In the genomic region with DNA sequence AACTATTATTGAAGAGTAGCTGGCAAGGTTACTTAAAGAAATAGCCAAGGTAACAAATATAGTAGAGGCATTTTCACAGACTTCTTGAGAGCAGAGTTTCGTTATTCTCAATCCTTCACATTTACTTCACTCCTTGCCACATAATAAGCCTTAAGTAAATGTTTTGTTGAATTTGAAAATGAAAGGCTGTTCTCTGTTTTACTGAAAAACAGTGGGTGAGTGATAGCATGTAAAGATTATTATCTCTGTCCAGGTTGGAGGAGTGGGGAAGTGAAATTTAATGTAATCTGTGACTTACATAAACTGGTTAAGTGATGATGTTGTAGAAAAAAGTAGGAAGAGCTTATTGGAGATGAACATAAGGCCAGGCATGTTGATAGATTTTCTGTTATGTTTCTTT, we compare ENCODE assay signal across 22 cellular contexts.
"Had no signal": no experiment of that assay in that cellular context is flagged by ENCODE, and none has a peak within 500 bp of the region (broad histone marks: within the 10 kb centered on the region; RNA-seq: fewer than 3 reads in every experiment).

No MANE protein-coding gene starts in this region.

- DNase-seq: activated B cell treated with CpG ODN at 0.5 μM for 24 hours; activated CD4-positive, alpha-beta T cell treated with anti-CD3 and anti-CD28 coated beads, Interleukin-2, amount 10 ng/mL, durations not matched to agents 24 days and 14 days; activated CD8-positive, alpha-beta T cell treated with anti-CD3 and anti-CD28 coated beads for 36 hours; activated effector memory CD4-positive, alpha-beta T cell treated with anti-CD3 and anti-CD28 coated beads, Interleukin-2, amount 50 U/mL, for 16 hours; activated naive CD4-positive, alpha-beta T cell treated with anti-CD3 and anti-CD28 coated beads, Interleukin-2, amount 50 U/mL, for 16 hours; activated T-cell treated with anti-CD3 and anti-CD28 coated beads, Interleukin-2, amount 50 U/mL, for 1 hour; aorta; cerebellar nuclear complex; effector CD8-positive, alpha-beta T cell; hippocampal formation; islet precursor cell; left colon; lower lobe of right lung; natural killer cell; posterior cingulate gyrus; retina; stimulated activated CD8-positive, alpha-beta memory T cell treated with anti-CD3 and anti-CD28 coated beads, Interleukin-4, amount 100 ng/mL, for 48 hours; stimulated activated naive CD8-positive, alpha-beta T cell treated with anti-CD3 and anti-CD28 coated beads, Interleukin-15, Interleukin-2, amounts not matched to agents 100 U/mL and 50 U/mL, for 24 hours; substantia nigra had no signal

- H3K4me3 Mint-ChIP-seq: activated B cell treated with CpG ODN at 0.5 μM for 24 hours; activated CD4-positive, alpha-beta T cell treated with anti-CD3 and anti-CD28 coated beads, Interleukin-2, amount 10 ng/mL, durations not matched to agents 24 days and 14 days; activated CD8-positive, alpha-beta T cell treated with anti-CD3 and anti-CD28 coated beads for 36 hours; dendritic cell treated with granulocyte-macrophage colony-stimulating factor and Interleukin-4, amounts not matched to agents 40 ng/mL and 50 ng/mL, for 4 days had no signal

- H3K27ac ChIP-seq: esophagus muscularis mucosa, lower lobe of right lung had no signal

- H3K27me3 Mint-ChIP-seq: activated B cell treated with CpG ODN at 0.5 μM for 24 hours; activated CD4-positive, alpha-beta T cell treated with anti-CD3 and anti-CD28 coated beads, Interleukin-2, amount 10 ng/mL, durations not matched to agents 24 days and 14 days; activated CD8-positive, alpha-beta T cell treated with anti-CD3 and anti-CD28 coated beads for 36 hours; dendritic cell treated with granulocyte-macrophage colony-stimulating factor and Interleukin-4, amounts not matched to agents 40 ng/mL and 50 ng/mL, for 4 days had no signal

- H3K36me3 ChIP-seq: esophagus muscularis mucosa, lower lobe of right lung had no signal

- H3K4me3 ChIP-seq: esophagus muscularis mucosa, lower lobe of right lung, tibial nerve had no signal

- H3K27me3 ChIP-seq: esophagus muscularis mucosa, tibial nerve had no signal

- H3K27ac Mint-ChIP-seq: activated B cell treated with CpG ODN at 0.5 μM for 24 hours; activated CD4-positive, alpha-beta T cell treated with anti-CD3 and anti-CD28 coated beads, Interleukin-2, amount 10 ng/mL, durations not matched to agents 24 days and 14 days; activated CD8-positive, alpha-beta T cell treated with anti-CD3 and anti-CD28 coated beads for 36 hours; dendritic cell treated with granulocyte-macrophage colony-stimulating factor and Interleukin-4, amounts not matched to agents 40 ng/mL and 50 ng/mL, for 4 days had no signal
